In genomic region chr20:49770634-49771033, GRCh38 we compare ENCODE assay signal across 2 cellular contexts.
TF ChIP-seq lines count a peak whose summit lies in the region.

No MANE protein-coding gene starts in this region.

TF ChIP-seq in IMR-90, 13 proteins besides CTCF, POLR2A, EP300 and RAD21:
- no peak for TF ChIP-seq BHLHE40 (IDR thresholded peaks at IDR 0.05; ENCODE audit: low read depth, low read length)
- no peak for TF ChIP-seq RFX5 (IDR thresholded peaks at IDR 0.05; ENCODE audit: low read depth, low read length)
- no peak for TF ChIP-seq MXI1 (IDR thresholded peaks at IDR 0.05; ENCODE audit: borderline replicate concordance, low read depth, low read length)
- no peak for TF ChIP-seq NFE2L2 (IDR thresholded peaks at IDR 0.05; ENCODE audit: low read depth, low read length)
- TF ChIP-seq MAZ (IDR thresholded peaks at IDR 0.05; ENCODE audit: borderline replicate concordance, low read depth, low read length), result no peak
- TF ChIP-seq ELK1 (IDR thresholded peaks at IDR 0.05; ENCODE audit: borderline replicate concordance, low read depth, low read length), result no peak
- TF ChIP-seq RCOR1 (IDR thresholded peaks at IDR 0.05; ENCODE audit: insufficient replicate concordance, low read length), result no peak
- no peak for TF ChIP-seq USF2 (IDR thresholded peaks at IDR 0.05; ENCODE audit: low read depth, low read length)
- TF ChIP-seq FOS (IDR thresholded peaks at IDR 0.05; ENCODE audit: low read depth, low read length), result no peak
- no peak for TF ChIP-seq MAFK (IDR thresholded peaks at IDR 0.05; ENCODE audit: low read depth, low read length)
- TF ChIP-seq CHD1 (IDR thresholded peaks at IDR 0.05; ENCODE audit: low read depth, low read length), result no peak
- TF ChIP-seq SMC3 (IDR thresholded peaks at IDR 0.05; ENCODE audit: low read depth, low read length), result no peak
TF ChIP-seq in IMR-90: peak in this region for 0.

TF ChIP-seq in H1, 55 proteins besides CTCF, POLR2A, EP300 and RAD21:
- TF ChIP-seq ATF3 (IDR thresholded peaks at IDR 0.05; ENCODE audit: insufficient read depth, low read depth, low read length) (no peak), BACH1 (IDR thresholded peaks at IDR 0.05; ENCODE audit: low read length) (no peak), JUND (IDR thresholded peaks at IDR 0.05; ENCODE audit: low read length) (no peak), YY1 (IDR thresholded peaks at IDR 0.05; ENCODE audit: low read depth, low read length) (no peak), BCL11A (IDR thresholded peaks at IDR 0.05; ENCODE audit: low read depth in 2 of 2, low read length in 2 of 2) (no peak), CHD7 (IDR thresholded peaks at IDR 0.05; ENCODE audit: insufficient replicate concordance, low read length) (no peak), MAX (IDR thresholded peaks at IDR 0.05) (no peak), SP2 (IDR thresholded peaks at IDR 0.05; ENCODE audit: low read length) (no peak), CEBPB (IDR thresholded peaks at IDR 0.05; ENCODE audit: low read depth, low read length) (no peak), ATF2 (IDR thresholded peaks at IDR 0.05; ENCODE audit: low read length) (no peak), NANOG (IDR thresholded peaks at IDR 0.05; ENCODE audit: insufficient read depth, low read depth, low read length, poor library complexity, severe bottlenecking) (no peak), EGR1 (IDR thresholded peaks at IDR 0.05; ENCODE audit: borderline replicate concordance, low read depth, low read length) (no peak), KDM1A (IDR thresholded peaks at IDR 0.05; ENCODE audit: borderline replicate concordance, low read length) (no peak)
